8 cellular contexts compared by ENCODE assay signal in genomic region chr16:87436225-87437172, GRCh38.
DNase-seq lines count a peak whose midpoint lies in the region; ATAC-seq lines count a peak whose summit lies in the region.

No MANE protein-coding gene starts in this region.

- H3K36me3 Mint-ChIP-seq in activated naive CD8-positive, alpha-beta T cell = peaks cover 2% of the 10 kb centered on the region

- H3K27me3 Mint-ChIP-seq in activated naive CD8-positive, alpha-beta T cell = no peaks in the 10 kb centered on the region

- H3K27ac Mint-ChIP-seq in activated naive CD8-positive, alpha-beta T cell = peak overlapping the region; percentile 36

- peak; percentile 40 for DNase-seq in HCEC 1CT
- peak; percentile 59 for DNase-seq in iris pigment epithelial cell (ENCODE audit: low read depth)
- DNase-seq in stimulated activated CD4-positive, alpha-beta T cell treated with anti-CD3 and anti-CD28 coated beads, Interleukin-4, amount 100 ng/mL, for 24 hours = peak; percentile 39
- no peak for DNase-seq in NCI-H1694 (lab: John Stamatoyannopoulos, UW)
- no peak for DNase-seq in NCI-H146 treated with DMSO at 0.1 percent for 48 hours (lab: John Stamatoyannopoulos, UW; ENCODE audit: unreplicated experiment)
- DNase-seq in T-helper 9 cell = no peak

- H3K4me1 Mint-ChIP-seq in activated naive CD8-positive, alpha-beta T cell (ENCODE audit: low read depth) = peaks cover 24% of the 10 kb centered on the region

- ATAC-seq in GM21576 (IDR thresholded peaks at IDR 0.05; ENCODE audit: unreplicated experiment) = no peak

- peak overlapping the region; percentile 59 for H3K4me3 Mint-ChIP-seq in activated naive CD8-positive, alpha-beta T cell

- no peaks in the 10 kb centered on the region for H3K9me3 Mint-ChIP-seq in activated naive CD8-positive, alpha-beta T cell (ENCODE audit: low read depth)

Comparison
In these comparisons a context has a peak if more than half of its experiments do, and no peak if none do; other contexts are left out.
1. DNase-seq: peak in HCEC 1CT (single experiment), iris pigment epithelial cell (single experiment) and stimulated activated CD4-positive, alpha-beta T cell treated with anti-CD3 and anti-CD28 coated beads, Interleukin-4, amount 100 ng/mL, for 24 hours (single experiment); none in NCI-H1694 (single experiment), NCI-H146 treated with DMSO at 0.1 percent for 48 hours (single experiment) and T-helper 9 cell (single experiment).